Comparison of ENCODE assay signal across 15 cellular contexts in the genomic region with DNA sequence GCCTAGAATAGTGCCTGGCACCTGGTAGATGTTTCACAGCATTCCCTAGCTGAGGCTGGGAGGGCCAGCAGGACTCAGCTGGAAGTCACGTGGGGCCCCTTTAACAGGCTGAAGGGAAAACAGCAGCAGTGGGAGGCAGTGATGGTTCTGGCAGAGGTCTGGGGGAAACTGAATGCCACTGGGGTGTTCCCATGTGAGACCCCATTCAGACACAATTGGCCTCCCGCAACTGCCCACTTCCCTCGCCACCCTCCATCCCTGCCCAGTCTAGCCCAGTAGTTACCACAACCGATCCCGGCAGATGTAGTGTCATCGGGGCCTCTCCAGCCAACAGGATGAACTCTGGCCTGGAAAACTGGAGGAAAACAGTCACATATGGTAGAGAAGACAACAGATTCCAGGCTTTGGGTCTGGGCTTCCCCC. TPM values are rescaled to one million over a fixed set of nuclear protein-coding genes. Genes with fewer than 3 reads are reported as not detected.
DNase-seq lines count a peak whose midpoint lies in the region; ATAC-seq and TF ChIP-seq lines count a peak whose summit lies in the region.
"Had no signal": no experiment of that assay in that cellular context is flagged by ENCODE, and none has a peak within 500 bp of the region (broad histone marks: within the 10 kb centered on the region; RNA-seq: fewer than 3 reads in every experiment).

No MANE protein-coding gene starts in this region.

- H3K27ac ChIP-seq in HEK293 (ENCODE audit: extremely low read depth, low read depth, low read length) = no peak overlapping the region
- no peak overlapping the region for H3K27ac ChIP-seq in neuronal stem cell (replicated peaks; ENCODE audit: low read length)
- H3K27ac ChIP-seq: A549, BLaER1 had no signal

- no peak overlapping the region for H3K4ac ChIP-seq in neuronal stem cell (ENCODE audit: low read length)

- no peak for ATAC-seq in stimulated activated effector memory CD8-positive, alpha-beta T cell treated with anti-CD3 and anti-CD28 coated beads, Interleukin-12 subunit alpha, Interleukin-12 subunit beta, amount 100 ng/mL, for 72 hours
- ATAC-seq in left cardiac atrium = no peak
- ATAC-seq in HG02798 (IDR thresholded peaks at IDR 0.05; ENCODE audit: poor library complexity, unreplicated experiment) = no peak
- ATAC-seq: A549, HCT116 had no signal

- POLR2A ChIA-PET in HEK293 (lab: Yijun Ruan, JAX) = no interaction called here

- intact Hi-C loops in left cardiac atrium (cut with DNase I) = no loop called here

- no peaks in the 10 kb centered on the region for H3K79me1 ChIP-seq in neuronal stem cell (ENCODE audit: low read depth, low read length)

- no peak overlapping the region for H3K4me2 ChIP-seq in neuronal stem cell (ENCODE audit: insufficient read depth, low read length, poor library complexity, severe bottlenecking)
- H3K4me2 ChIP-seq: A549, BLaER1 had no signal

- no CpG with 5 or more reads among the region's 6 CpGs for WGBS in neuronal stem cell (ENCODE audit: extremely low coverage in 2 of 2, insufficient read length in 2 of 2, insufficient replicate concordance in 1 of 2), 2 donors

- H3K9me3 Mint-ChIP-seq in stimulated activated effector memory CD8-positive, alpha-beta T cell treated with anti-CD3 and anti-CD28 coated beads, Interleukin-12 subunit alpha, Interleukin-12 subunit beta, amount 100 ng/mL, for 72 hours = no peaks in the 10 kb centered on the region

- H3K36me3 ChIP-seq in HEK293 (ENCODE audit: control insufficient read depth in 2 of 2, insufficient read depth in 1 of 2, low read length in 2 of 2) (no peaks in the 10 kb centered on the region), neuronal stem cell (replicated peaks in 1 of 2; ENCODE audit: control insufficient read depth in 2 of 2, insufficient read depth in 2 of 2, low read length in 2 of 2) (no peaks in the 10 kb centered on the region)
- H3K36me3 ChIP-seq: BLaER1 had no signal

- H4K8ac ChIP-seq in neuronal stem cell (ENCODE audit: low read depth, low read length) = no peak overlapping the region

- no peak for TF ChIP-seq CTCF in HEK293 (tag by site-specific recombination; IDR thresholded peaks at IDR 0.05)

- peak overlapping the region; percentile 9 for H2AK5ac ChIP-seq in neuronal stem cell (ENCODE audit: low read depth, low read length)

- H3K4me3 ChIP-seq in HEK293 (ENCODE audit: low read depth, low read length) (no peak overlapping the region), neuronal stem cell (ENCODE audit: low read length in 2 of 2) (no peak overlapping the region)
- H3K4me3 ChIP-seq: A549, BLaER1 had no signal

- no peak overlapping the region for H2BK5ac ChIP-seq in neuronal stem cell (ENCODE audit: low read length)

- no peaks in the 10 kb centered on the region for H3K9me3 ChIP-seq in HEK293 (ENCODE audit: control insufficient read depth, insufficient read depth, low read depth, low read length)
- H3K9me3 ChIP-seq in neuronal stem cell (replicated peaks in 1 of 2; ENCODE audit: control insufficient read depth in 2 of 2, insufficient read depth in 1 of 2, low read depth in 1 of 2, low read length in 2 of 2) = no peaks in the 10 kb centered on the region
- H3K9me3 ChIP-seq: A549, BLaER1, Caco-2 had no signal

- no peak overlapping the region for H3K14ac ChIP-seq in neuronal stem cell (ENCODE audit: low read length)

- CTCF ChIA-PET in HEK293 (lab: Yijun Ruan, JAX) = interaction anchor here (0.5 to 1.1 kb wide), 2 partner anchors 13 to 32 kb away, joined by 3 read pairs; no protein-coding TSS in a partner anchor

- no peaks in the 10 kb centered on the region for H3K36me3 Mint-ChIP-seq in stimulated activated effector memory CD8-positive, alpha-beta T cell treated with anti-CD3 and anti-CD28 coated beads, Interleukin-12 subunit alpha, Interleukin-12 subunit beta, amount 100 ng/mL, for 72 hours
- H3K36me3 Mint-ChIP-seq: CD8-positive, alpha-beta memory T cell had no signal

- H3K4me1 ChIP-seq in HEK293 (ENCODE audit: control insufficient read depth, insufficient read depth, low read length) = no peaks in the 10 kb centered on the region
- H3K4me1 ChIP-seq in neuronal stem cell (ENCODE audit: control insufficient read depth in 2 of 2, insufficient read depth in 1 of 2, low read depth in 1 of 2, low read length in 2 of 2) = peaks cover 0 to 14% of the 10 kb centered on the region in 2 donors
- H3K4me1 ChIP-seq: A549, Caco-2 had no signal

- no peak overlapping the region for H2BK15ac ChIP-seq in neuronal stem cell (ENCODE audit: low read length)

- no peaks in the 10 kb centered on the region for H3K27me3 ChIP-seq in neuronal stem cell (ENCODE audit: control insufficient read depth in 3 of 3, insufficient read depth in 3 of 3, low read depth in 1 of 3, low read length in 3 of 3)

- peak; percentile 27 for DNase-seq in ecto neural progenitor cell (ENCODE audit: low spot score)
- no peak for DNase-seq in neuronal stem cell (ENCODE audit: low spot score)
- DNase-seq in stimulated activated effector memory CD8-positive, alpha-beta T cell treated with anti-CD3 and anti-CD28 coated beads, Interleukin-12 subunit alpha, Interleukin-12 subunit beta, amount 100 ng/mL, for 72 hours (ENCODE audit: low spot score in 2 of 2) = no peak
- DNase-seq in left cardiac atrium = no peak
- DNase-seq: AML-193; CD8-positive, alpha-beta memory T cell; DMS53; GF-D8 had no signal

- H4K91ac ChIP-seq in neuronal stem cell (ENCODE audit: low read depth, low read length, poor library complexity) = no peak overlapping the region

- H2AFZ ChIP-seq in neuronal stem cell (ENCODE audit: low read length) = no peak overlapping the region

- no peak overlapping the region for H3K9ac ChIP-seq in neuronal stem cell (ENCODE audit: low read depth, low read length, poor library complexity)
- H3K9ac ChIP-seq: BLaER1 had no signal

- H3K4me1 Mint-ChIP-seq in stimulated activated effector memory CD8-positive, alpha-beta T cell treated with anti-CD3 and anti-CD28 coated beads, Interleukin-12 subunit alpha, Interleukin-12 subunit beta, amount 100 ng/mL, for 72 hours = no peaks in the 10 kb centered on the region
- H3K4me1 Mint-ChIP-seq: CD8-positive, alpha-beta memory T cell had no signal

- H3K27ac Mint-ChIP-seq in stimulated activated effector memory CD8-positive, alpha-beta T cell treated with anti-CD3 and anti-CD28 coated beads, Interleukin-12 subunit alpha, Interleukin-12 subunit beta, amount 100 ng/mL, for 72 hours = no peak overlapping the region
- H3K27ac Mint-ChIP-seq: CD8-positive, alpha-beta memory T cell had no signal

- H2BK120ac ChIP-seq in neuronal stem cell (ENCODE audit: low read depth, low read length) = no peak overlapping the region

- H3K4me3 Mint-ChIP-seq in stimulated activated effector memory CD8-positive, alpha-beta T cell treated with anti-CD3 and anti-CD28 coated beads, Interleukin-12 subunit alpha, Interleukin-12 subunit beta, amount 100 ng/mL, for 72 hours = no peak overlapping the region
- H3K4me3 Mint-ChIP-seq: CD8-positive, alpha-beta memory T cell had no signal

- H3K23ac ChIP-seq in neuronal stem cell (ENCODE audit: low read depth, low read length, poor library complexity) = no peak overlapping the region

- H2BK12ac ChIP-seq in neuronal stem cell (ENCODE audit: low read length) = no peak overlapping the region

- H3K18ac ChIP-seq in neuronal stem cell (ENCODE audit: low read length) = no peak overlapping the region

TF ChIP-seq in HEK293, 187 proteins besides CTCF, POLR2A, EP300 and RAD21:
- TF ChIP-seq ZIC2 (tag by site-specific recombination; IDR thresholded peaks at IDR 0.05) = peak; percentile 20; the same call in 1 of the 2 replicates
- no peak for TF ChIP-seq ZBTB21 (tag by site-specific recombination; IDR thresholded peaks at IDR 0.05)
- TF ChIP-seq ZNF133 (tag by site-specific recombination; IDR thresholded peaks at IDR 0.05) = no peak
- no peak for TF ChIP-seq ZFP37 (tag by site-specific recombination; IDR thresholded peaks at IDR 0.05)
- TF ChIP-seq GLIS1 (tag by site-specific recombination; IDR thresholded peaks at IDR 0.05) = no peak
- no peak for TF ChIP-seq GLI2 (tag by site-specific recombination; IDR thresholded peaks at IDR 0.05; ENCODE audit: borderline replicate concordance, low read depth)
- TF ChIP-seq, protein P1, sequence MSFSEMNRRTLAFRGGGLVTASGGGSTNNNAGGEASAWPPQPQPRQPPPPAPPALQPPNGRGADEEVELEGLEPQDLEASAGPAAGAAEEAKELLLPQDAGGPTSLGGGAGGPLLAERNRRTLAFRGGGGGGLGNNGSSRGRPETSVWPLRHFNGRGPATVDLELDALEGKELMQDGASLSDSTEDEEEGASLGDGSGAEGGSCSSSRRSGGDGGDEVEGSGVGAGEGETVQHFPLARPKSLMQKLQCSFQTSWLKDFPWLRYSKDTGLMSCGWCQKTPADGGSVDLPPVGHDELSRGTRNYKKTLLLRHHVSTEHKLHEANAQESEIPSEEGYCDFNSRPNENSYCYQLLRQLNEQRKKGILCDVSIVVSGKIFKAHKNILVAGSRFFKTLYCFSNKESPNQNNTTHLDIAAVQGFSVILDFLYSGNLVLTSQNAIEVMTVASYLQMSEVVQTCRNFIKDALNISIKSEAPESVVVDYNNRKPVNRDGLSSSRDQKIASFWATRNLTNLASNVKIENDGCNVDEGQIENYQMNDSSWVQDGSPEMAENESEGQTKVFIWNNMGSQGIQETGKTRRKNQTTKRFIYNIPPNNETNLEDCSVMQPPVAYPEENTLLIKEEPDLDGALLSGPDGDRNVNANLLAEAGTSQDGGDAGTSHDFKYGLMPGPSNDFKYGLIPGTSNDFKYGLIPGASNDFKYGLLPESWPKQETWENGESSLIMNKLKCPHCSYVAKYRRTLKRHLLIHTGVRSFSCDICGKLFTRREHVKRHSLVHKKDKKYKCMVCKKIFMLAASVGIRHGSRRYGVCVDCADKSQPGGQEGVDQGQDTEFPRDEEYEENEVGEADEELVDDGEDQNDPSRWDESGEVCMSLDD (tag by site-specific recombination; IDR thresholded peaks at IDR 0.05) = no peak

RNA-seq across cellular contexts. Expression of a gene that starts 38.3 kb away (rescaled TPM):
- polyA plus RNA-seq in neuronal stem cell (2013, experiment 1 of 2) = 0.07 TPM
- polyA plus RNA-seq in neuronal stem cell (2013, experiment 2 of 2) = 0.10 TPM
- 1 to 10 TPM; 6.0 to 7.7 TPM for total RNA-seq in left cardiac atrium
- total RNA-seq: Caco-2; CD8-positive, alpha-beta memory T cell; H4 had no signal
- polyA plus RNA-seq: CD8-positive, alpha-beta memory T cell had no signal
